Comparison of ENCODE assay signal across 8 cellular contexts in the genomic region with DNA sequence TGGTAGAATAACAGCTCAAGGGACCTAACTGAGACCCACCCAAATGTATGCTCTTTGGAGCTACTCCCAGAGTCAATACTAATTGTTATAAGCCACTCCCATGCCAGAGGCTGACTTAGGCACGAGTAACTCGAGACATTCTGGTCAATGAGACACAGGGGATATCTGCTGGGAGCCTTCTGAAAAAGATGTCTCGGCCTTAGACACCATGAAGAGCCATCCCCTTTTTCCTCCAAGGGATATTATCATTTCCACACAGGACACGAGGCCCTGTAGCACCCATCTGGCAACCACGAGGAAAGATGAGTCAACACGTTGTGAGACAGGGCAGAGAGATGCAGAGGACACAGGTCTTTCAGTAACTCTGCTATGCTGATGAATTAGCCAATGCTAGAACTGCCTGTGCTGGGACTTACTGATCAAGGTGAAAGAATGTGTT. TPM values are rescaled to one million over a fixed set of nuclear protein-coding genes. Genes with fewer than 3 reads are reported as not detected.
DNase-seq lines count a peak whose midpoint lies in the region; ATAC-seq and TF ChIP-seq lines count a peak whose summit lies in the region.

No MANE protein-coding gene starts in this region.

- no peaks in the 10 kb centered on the region for H3K36me3 ChIP-seq in stomach

- H3K4me1 Mint-ChIP-seq in activated B cell treated with CpG ODN at 0.5 μM for 24 hours = peaks cover 85% of the 10 kb centered on the region

- H3K9me3 Mint-ChIP-seq in activated B cell treated with CpG ODN at 0.5 μM for 24 hours = no peaks in the 10 kb centered on the region

- intact Hi-C loops in activated B cell treated with CpG ODN at 0.5 μM for 24 hours (cut with micrococcal nuclease) (no loop called here), stomach (cut with DNase I; ENCODE audit: low total_unique reads) (no loop called here)

- CTCF ChIA-PET in activated B cell treated with CpG ODN at 0.5 μM for 24 hours (lab: Charles Lee) = interaction anchor here (0.8 to 1.2 kb wide), 3 partner anchors 9 to 82 kb away, joined by 3 to 5 read pairs (median 3); no protein-coding TSS in a partner anchor

- peak; percentile 31 for DNase-seq in activated T-cell treated with anti-CD3 and anti-CD28 coated beads, Interleukin-2, amount 50 U/mL, for 1 hour
- DNase-seq in activated T-cell treated with anti-CD3 and anti-CD28 coated beads for 4 hours = no peak
- no peak for DNase-seq in activated B cell treated with CpG ODN at 0.5 μM for 24 hours
- peak; percentile 67 for DNase-seq in fibroblast of the aortic adventitia (ENCODE audit: low read depth)
- no peak for DNase-seq in stomach

- no peak for TF ChIP-seq POLR2A in stomach (IDR thresholded peaks at IDR 0.05)

- no peak overlapping the region for H3K4me3 Mint-ChIP-seq in activated B cell treated with CpG ODN at 0.5 μM for 24 hours

- peak overlapping the region; percentile 76 for H3K27ac Mint-ChIP-seq in activated B cell treated with CpG ODN at 0.5 μM for 24 hours

- ATAC-seq in activated B cell treated with CpG ODN at 0.5 μM for 24 hours (ENCODE audit: low read depth) (no peak), HG02970 (IDR thresholded peaks at IDR 0.05; ENCODE audit: low FRiP score, unreplicated experiment) (no peak), HG02678 (IDR thresholded peaks at IDR 0.05; ENCODE audit: unreplicated experiment) (no peak), GM18502 (IDR thresholded peaks at IDR 0.05; ENCODE audit: poor library complexity, unreplicated experiment) (no peak)

- no peaks in the 10 kb centered on the region for H3K27me3 Mint-ChIP-seq in activated B cell treated with CpG ODN at 0.5 μM for 24 hours

- H3K27me3 ChIP-seq in stomach = no peaks in the 10 kb centered on the region

- TF ChIP-seq CTCF in activated B cell treated with CpG ODN at 0.5 μM for 24 hours (IDR thresholded peaks at IDR 0.05) = no peak
- no peak for TF ChIP-seq CTCF in fibroblast of the aortic adventitia (IDR thresholded peaks at IDR 0.05; ENCODE audit: insufficient read depth, low read length)
- TF ChIP-seq CTCF in stomach (IDR thresholded peaks at IDR 0.05) = no peak

- no peaks in the 10 kb centered on the region for H3K9me3 ChIP-seq in stomach

- peak overlapping the region in 4 of 5 donors; percentile 62 to 99 (median 74) for H3K27ac ChIP-seq in stomach

- H3K4me3 ChIP-seq in fibroblast of the aortic adventitia (ENCODE audit: low read depth, low read length) (no peak overlapping the region), stomach (no peak overlapping the region)

- 26 to 39% (median 34%) methylated on average over 6 of the region's 6 CpGs for WGBS in stomach, 5 donors

- H3K4me1 ChIP-seq in stomach = peaks cover 40 to 72% (median 53%) of the 10 kb centered on the region in 4 donors

- peaks cover 39% of the 10 kb centered on the region for H3K36me3 Mint-ChIP-seq in activated B cell treated with CpG ODN at 0.5 μM for 24 hours (ENCODE audit: low read depth)

- no peak for TF ChIP-seq EP300 in stomach (IDR thresholded peaks at IDR 0.05)

- POLR2A ChIA-PET in activated B cell treated with CpG ODN at 0.5 μM for 24 hours (lab: Charles Lee) = interaction anchor here (0.8 to 2.8 kb wide), 4 partner anchors 11 to 46 kb away, joined by 3 to 15 read pairs (median 8); a partner anchor contains a TSS

RNA-seq across cellular contexts. Expression of a gene that starts 30.7 kb away (rescaled TPM):
- 88.5 and 97.3 TPM in 2 replicates for total RNA-seq in activated B cell treated with CpG ODN at 0.5 μM for 24 hours
- total RNA-seq in fibroblast of the aortic adventitia (ENCODE audit: low replicate concordance) = 7.5 and 17.2 TPM in 2 replicates
- total RNA-seq in stomach = 10 to 100 TPM; 16.4 to 38.8 (median 24.6) TPM
- polyA plus RNA-seq in stomach = 1 to 10 TPM; 3.8 to 5.4 (median 4.4) TPM

Comparison
In these comparisons a context has a peak if more than half of its experiments do, and no peak if none do; other contexts are left out.
1. DNase-seq: peak in activated T-cell treated with anti-CD3 and anti-CD28 coated beads, Interleukin-2, amount 50 U/mL, for 1 hour (single experiment) and fibroblast of the aortic adventitia (single experiment); none in activated T-cell treated with anti-CD3 and anti-CD28 coated beads for 4 hours (single experiment), activated B cell treated with CpG ODN at 0.5 μM for 24 hours (single experiment) and stomach (single experiment).